2 cellular contexts compared by ENCODE assay signal in the genomic region with DNA sequence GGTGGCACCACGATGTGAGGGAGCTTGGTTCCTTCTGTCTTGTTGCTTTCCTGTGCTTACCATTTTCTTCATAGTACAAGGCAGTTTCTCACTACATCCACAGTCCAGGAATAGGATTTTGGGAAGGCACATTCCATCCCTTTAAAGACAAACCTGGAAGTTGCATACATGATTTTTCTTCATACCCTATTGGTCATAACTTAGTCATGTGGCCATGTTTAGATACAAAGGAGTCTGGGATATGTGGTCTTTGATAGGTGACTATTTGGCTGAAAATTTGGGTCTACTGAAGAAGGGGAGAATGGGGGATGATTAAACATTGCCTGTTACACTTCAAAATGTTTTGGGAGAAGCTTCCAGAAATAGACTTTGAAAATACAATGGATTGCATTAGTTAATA.
TF ChIP-seq lines count a peak whose summit lies in the region.

No MANE protein-coding gene starts in this region.

TF ChIP-seq in SK-N-SH, 30 proteins besides CTCF, POLR2A, EP300 and RAD21 (continued from another document):
- TF ChIP-seq, protein P1, sequence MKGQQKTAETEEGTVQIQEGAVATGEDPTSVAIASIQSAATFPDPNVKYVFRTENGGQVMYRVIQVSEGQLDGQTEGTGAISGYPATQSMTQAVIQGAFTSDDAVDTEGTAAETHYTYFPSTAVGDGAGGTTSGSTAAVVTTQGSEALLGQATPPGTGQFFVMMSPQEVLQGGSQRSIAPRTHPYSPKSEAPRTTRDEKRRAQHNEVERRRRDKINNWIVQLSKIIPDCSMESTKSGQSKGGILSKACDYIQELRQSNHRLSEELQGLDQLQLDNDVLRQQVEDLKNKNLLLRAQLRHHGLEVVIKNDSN (IDR thresholded peaks at IDR 0.05; ENCODE audit: borderline replicate concordance, low read depth), result peak; percentile 81
- no peak for TF ChIP-seq ZBTB33 (IDR thresholded peaks at IDR 0.05; ENCODE audit: borderline replicate concordance, low read depth)
TF ChIP-seq in SK-N-SH: peak in this region for 1.

TF ChIP-seq in endothelial cell of umbilical vein, 7 proteins besides CTCF, POLR2A, EP300 and RAD21:
- TF ChIP-seq FOS (IDR thresholded peaks at IDR 0.05; ENCODE audit: borderline replicate concordance, insufficient read depth, low read length), result no peak
- TF ChIP-seq MYC (IDR thresholded peaks at IDR 0.05; ENCODE audit: low read depth, low read length), result no peak
- TF ChIP-seq JUN (IDR thresholded peaks at IDR 0.05; ENCODE audit: borderline replicate concordance, insufficient read depth, insufficient read length, low read depth), result no peak
- no peak for TF ChIP-seq GATA2 (IDR thresholded peaks at IDR 0.05; ENCODE audit: insufficient read depth, insufficient read length, low read depth, low read length)
- TF ChIP-seq MAX (IDR thresholded peaks at IDR 0.05; ENCODE audit: insufficient read depth, insufficient read length), result no peak
- no peak for TF ChIP-seq POLR2AphosphoS5 (IDR thresholded peaks at IDR 0.05; ENCODE audit: insufficient read depth, low read depth, low read length)
- TF ChIP-seq EZH2 (IDR thresholded peaks at IDR 0.05; ENCODE audit: borderline replicate concordance, low read depth, low read length, severe bottlenecking), result no peak
